In genomic region chr17:81200201-81200600, GRCh38 we compare ENCODE assay signal across 26 cellular contexts. TPM values are rescaled to one million over a fixed set of nuclear protein-coding genes. Genes with fewer than 3 reads are reported as not detected.
"Had no signal": no experiment of that assay in that cellular context is flagged by ENCODE, and none has a peak within 500 bp of the region (broad histone marks: within the 10 kb centered on the region; RNA-seq: fewer than 3 reads in every experiment).

No MANE protein-coding gene starts in this region.

- H3K27me3 Mint-ChIP-seq: activated CD4-positive, alpha-beta T cell treated with anti-CD3 and anti-CD28 coated beads, Interleukin-2, amount 10 ng/mL, durations not matched to agents 24 days and 14 days; activated CD8-positive, alpha-beta T cell treated with anti-CD3 and anti-CD28 coated beads for 36 hours; activated naive CD4-positive, alpha-beta T cell treated with anti-CD3 and anti-CD28 coated beads, Interleukin-2, amount 50 U/mL, for 24 hours; activated naive CD8-positive, alpha-beta T cell treated with anti-CD3 and anti-CD28 coated beads, Interleukin-2, amount 10 ng/mL, durations not matched to agents 7 days and 5 days; activated T-helper 17 cell treated with anti-CD3 and anti-CD28 coated beads, Interleukin-2, amount 50 U/mL, for 72 hours had no signal

- H3K27ac Mint-ChIP-seq: activated CD4-positive, alpha-beta T cell treated with anti-CD3 and anti-CD28 coated beads, Interleukin-2, amount 10 ng/mL, durations not matched to agents 24 days and 14 days; activated CD8-positive, alpha-beta T cell treated with anti-CD3 and anti-CD28 coated beads for 36 hours; activated naive CD4-positive, alpha-beta T cell treated with anti-CD3 and anti-CD28 coated beads, Interleukin-2, amount 50 U/mL, for 24 hours; activated naive CD8-positive, alpha-beta T cell treated with anti-CD3 and anti-CD28 coated beads, Interleukin-2, amount 10 ng/mL, durations not matched to agents 7 days and 5 days; activated T-cell treated with anti-CD3 and anti-CD28 coated beads, Interleukin-2, amount 50 U/mL, for 72 hours; activated T-helper 17 cell treated with anti-CD3 and anti-CD28 coated beads, Interleukin-2, amount 50 U/mL, for 72 hours; T-helper 1 cell treated with Interleukin-12 subunit alpha and Interleukin-12 subunit beta and Interleukin-4 antibody, amounts not matched to agents 30 μg/mL and 1 μg/mL, for 36 hours had no signal

- H3K4me1 ChIP-seq: Peyer's patch had no signal

- DNase-seq: activated CD4-positive, alpha-beta T cell treated with anti-CD3 and anti-CD28 coated beads, Interleukin-2, amount 50 U/mL, for 4 hours; activated effector memory CD4-positive, alpha-beta T cell treated with anti-CD3 and anti-CD28 coated beads, Interleukin-2, amount 50 U/mL, for 16 hours; activated naive CD8-positive, alpha-beta T cell treated with anti-CD3 and anti-CD28 coated beads, Interleukin-2, amount 10 ng/mL, durations not matched to agents 7 days and 5 days; activated T-cell treated with anti-CD3 and anti-CD28 coated beads, Interleukin-2, amount 50 U/mL, for 1 hour; NCI-H1105 treated with DMSO at 0.1 percent for 48 hours; NCI-H1930; NCI-H2081 treated with DMSO at 0.1 percent for 48 hours; SHP77 treated with DMSO at 0.1 percent for 48 hours; T-helper 9 cell had no signal

- H3K4me1 Mint-ChIP-seq: activated CD4-positive, alpha-beta T cell treated with anti-CD3 and anti-CD28 coated beads, Interleukin-2, amount 10 ng/mL, durations not matched to agents 24 days and 14 days; activated naive CD4-positive, alpha-beta T cell treated with anti-CD3 and anti-CD28 coated beads, Interleukin-2, amount 50 U/mL, for 24 hours; activated naive CD8-positive, alpha-beta T cell treated with anti-CD3 and anti-CD28 coated beads, Interleukin-2, amount 10 ng/mL, durations not matched to agents 7 days and 5 days; activated T-helper 17 cell treated with anti-CD3 and anti-CD28 coated beads, Interleukin-2, amount 50 U/mL, for 72 hours had no signal

- H3K4me2 ChIP-seq: SK-N-SH had no signal

- H3K9me3 ChIP-seq: body of pancreas, Peyer's patch, SJSA1, SK-N-SH had no signal

- H3K27ac ChIP-seq: Peyer's patch, SJSA1 had no signal

- H3K27me3 ChIP-seq: body of pancreas, Peyer's patch, SJSA1 had no signal

- H3K36me3 Mint-ChIP-seq: activated naive CD4-positive, alpha-beta T cell treated with anti-CD3 and anti-CD28 coated beads, Interleukin-2, amount 50 U/mL, for 24 hours; activated naive CD8-positive, alpha-beta T cell treated with anti-CD3 and anti-CD28 coated beads, Interleukin-2, amount 10 ng/mL, durations not matched to agents 7 days and 5 days had no signal

- H3K9ac ChIP-seq: SK-N-SH had no signal

- H3K36me3 ChIP-seq: Peyer's patch had no signal

- H3K4me3 ChIP-seq: body of pancreas, Peyer's patch, SJSA1 had no signal

- H3K9me3 Mint-ChIP-seq: activated CD4-positive, alpha-beta T cell treated with anti-CD3 and anti-CD28 coated beads, Interleukin-2, amount 10 ng/mL, durations not matched to agents 24 days and 14 days; activated CD8-positive, alpha-beta T cell treated with anti-CD3 and anti-CD28 coated beads for 36 hours; activated naive CD4-positive, alpha-beta T cell treated with anti-CD3 and anti-CD28 coated beads, Interleukin-2, amount 50 U/mL, for 24 hours; activated naive CD8-positive, alpha-beta T cell treated with anti-CD3 and anti-CD28 coated beads, Interleukin-2, amount 10 ng/mL, durations not matched to agents 7 days and 5 days; activated T-cell treated with anti-CD3 and anti-CD28 coated beads, Interleukin-2, amount 50 U/mL, for 72 hours; activated T-helper 17 cell treated with anti-CD3 and anti-CD28 coated beads, Interleukin-2, amount 50 U/mL, for 72 hours; T-helper 1 cell treated with Interleukin-12 subunit alpha and Interleukin-12 subunit beta and Interleukin-4 antibody, amounts not matched to agents 30 μg/mL and 1 μg/mL, for 36 hours had no signal

- H3K4me3 Mint-ChIP-seq: activated CD4-positive, alpha-beta T cell treated with anti-CD3 and anti-CD28 coated beads, Interleukin-2, amount 10 ng/mL, durations not matched to agents 24 days and 14 days; activated CD8-positive, alpha-beta T cell treated with anti-CD3 and anti-CD28 coated beads for 36 hours; activated naive CD4-positive, alpha-beta T cell treated with anti-CD3 and anti-CD28 coated beads, Interleukin-2, amount 50 U/mL, for 24 hours; activated naive CD8-positive, alpha-beta T cell treated with anti-CD3 and anti-CD28 coated beads, Interleukin-2, amount 10 ng/mL, durations not matched to agents 7 days and 5 days; activated T-cell treated with anti-CD3 and anti-CD28 coated beads, Interleukin-2, amount 50 U/mL, for 72 hours; activated T-helper 17 cell treated with anti-CD3 and anti-CD28 coated beads, Interleukin-2, amount 50 U/mL, for 72 hours; T-helper 1 cell treated with Interleukin-12 subunit alpha and Interleukin-12 subunit beta and Interleukin-4 antibody, amounts not matched to agents 30 μg/mL and 1 μg/mL, for 36 hours had no signal

RNA-seq across cellular contexts. Expression of gene AATK, which starts 34.2 kb away (rescaled TPM):
- total RNA-seq: M059J had no signal

RNA-seq across cellular contexts. Expression of gene PVALEF, which starts 34.9 kb away (rescaled TPM):
- total RNA-seq: activated CD4-positive, alpha-beta T cell treated with anti-CD3 and anti-CD28 coated beads, Interleukin-2, amount 10 ng/mL, durations not matched to agents 24 days and 14 days; activated CD8-positive, alpha-beta memory T cell treated with anti-CD3 and anti-CD28 coated beads for 36 hours; activated CD8-positive, alpha-beta T cell treated with anti-CD3 and anti-CD28 coated beads for 36 hours; activated naive CD8-positive, alpha-beta T cell treated with anti-CD3 and anti-CD28 coated beads, Interleukin-2, amount 10 ng/mL, durations not matched to agents 7 days and 5 days; activated T-cell treated with anti-CD3 and anti-CD28 coated beads, Interleukin-2, amount 50 U/mL, for 72 hours; activated T-helper 17 cell treated with anti-CD3 and anti-CD28 coated beads, Interleukin-2, amount 50 U/mL, for 72 hours; astrocyte; body of pancreas; bronchial epithelial cell; M059J; NCI-H460; PC-3; Peyer's patch; SJSA1 had no signal
- polyA plus RNA-seq: adipose tissue, SK-N-SH had no signal
